ENCODE assay signal across 9 cellular contexts in genomic region chr22:20268289-20268349, GRCh38. TPM values are rescaled to one million over a fixed set of nuclear protein-coding genes. Genes with fewer than 3 reads are reported as not detected.
DNase-seq lines count a peak whose midpoint lies in the region; ATAC-seq, FAIRE-seq and TF ChIP-seq lines count a peak whose summit lies in the region.
"Had no signal": no experiment of that assay in that cellular context is flagged by ENCODE, and none has a peak within 500 bp of the region (broad histone marks: within the 10 kb centered on the region; RNA-seq: fewer than 3 reads in every experiment).

Gene RTN4R, minus strand, starts transcription at chr22:20268318. Its CDS starts 226 bp downstream, at chr22:20268092.

- peak within 1 kb of the TSS in 2 of 3 experiments; percentile 16 to 50; a peak in 3 of 6 replicates for H3K4me3 ChIP-seq in HepG2 (replicated peaks in 1 of 3; ENCODE audit: insufficient read depth in 1 of 3, low read depth in 2 of 3, low read length in 3 of 3)

- in situ Hi-C loops in HepG2 (cut with HindIII; ENCODE audit: extremely low pct_ligation_motif_present, low pct_unique_long_range_greater_than_20kb), result no loop called here

- no peak for TF ChIP-seq EP300 in HepG2 (IDR thresholded peaks at IDR 0.05; ENCODE audit: low read depth in 2 of 2, low read length in 2 of 2)
- no peak for TF ChIP-seq EP300 in HepG2 (CRISPR knock-in tag; IDR thresholded peaks at IDR 0.05; ENCODE audit: borderline replicate concordance)

- peaks cover 7% of the 10 kb centered on the region for H3K27me3 Mint-ChIP-seq in T-helper 1 cell treated with Interleukin-12 subunit alpha and Interleukin-12 subunit beta and Interleukin-4 antibody, amounts not matched to agents 30 μg/mL and 1 μg/mL, for 36 hours (ENCODE audit: low read depth)
- no peaks in the 10 kb centered on the region for H3K27me3 Mint-ChIP-seq in activated naive CD8-positive, alpha-beta T cell treated with anti-CD3 and anti-CD28 coated beads for 36 hours

- peaks cover 2% of the 10 kb centered on the region for H3K4me1 Mint-ChIP-seq in T-helper 1 cell treated with Interleukin-12 subunit alpha and Interleukin-12 subunit beta and Interleukin-4 antibody, amounts not matched to agents 30 μg/mL and 1 μg/mL, for 36 hours (ENCODE audit: low read depth)
- H3K4me1 Mint-ChIP-seq in activated naive CD8-positive, alpha-beta T cell treated with anti-CD3 and anti-CD28 coated beads for 36 hours, result peaks cover 5% of the 10 kb centered on the region

- H3K4me1 ChIP-seq in HepG2 (ENCODE audit: insufficient read depth, low read length), result peaks cover 18% of the 10 kb centered on the region

- H3K9me3 Mint-ChIP-seq in T-helper 1 cell treated with Interleukin-12 subunit alpha and Interleukin-12 subunit beta and Interleukin-4 antibody, amounts not matched to agents 30 μg/mL and 1 μg/mL, for 36 hours, result no peaks in the 10 kb centered on the region
- H3K9me3 Mint-ChIP-seq in activated naive CD8-positive, alpha-beta T cell treated with anti-CD3 and anti-CD28 coated beads for 36 hours, result no peaks in the 10 kb centered on the region

- H3K4me2 ChIP-seq in HepG2 (ENCODE audit: low read depth, low read length), result peak within 1 kb of the TSS; percentile 51

- DNase-seq in T-helper 1 cell (no peak), HepG2 (ENCODE audit: low spot score) (no peak), DMS79 (lab: John Stamatoyannopoulos, UW) (no peak), erythroblast (lab: John Stamatoyannopoulos, UW) (no peak)
- no peak for DNase-seq in activated naive CD8-positive, alpha-beta T cell treated with anti-CD3 and anti-CD28 coated beads for 36 hours
- no peak for DNase-seq in activated effector memory CD4-positive, alpha-beta T cell treated with Interleukin-2 at 50 U/mL for 16 hours
- DNase-seq: NCI-H226 had no signal

- no peak within 1 kb of the TSS for H3K9ac ChIP-seq in HepG2 (ENCODE audit: insufficient read depth, low read depth, low read length)

- POLR2A ChIA-PET in HepG2 (lab: Yijun Ruan, JAX), result no interaction called here

- H4K20me1 ChIP-seq in HepG2 (ENCODE audit: insufficient read depth, low read length), result no peaks in the 10 kb centered on the region

- no peak for TF ChIP-seq POLR2A in HepG2 (IDR thresholded peaks at IDR 0.05; ENCODE audit: insufficient read depth in 1 of 2, low read depth in 2 of 2, low read length in 2 of 2)
- TF ChIP-seq POLR2A in erythroblast (IDR thresholded peaks at IDR 0.05; ENCODE audit: low read length), result no peak

- no CpG with 5 or more reads among the region's 12 CpGs for WGBS in HepG2 (ENCODE audit: low lambda C conversion rate)

- H3K36me3 ChIP-seq in HepG2 (replicated peaks in 1 of 2; ENCODE audit: control insufficient read depth in 1 of 2, insufficient read depth in 2 of 2, low read length in 2 of 2), result no peaks in the 10 kb centered on the region

- H3K4me3 Mint-ChIP-seq in T-helper 1 cell treated with Interleukin-12 subunit alpha and Interleukin-12 subunit beta and Interleukin-4 antibody, amounts not matched to agents 30 μg/mL and 1 μg/mL, for 36 hours, result peak within 1 kb of the TSS; percentile 66
- peak within 1 kb of the TSS; percentile 72 for H3K4me3 Mint-ChIP-seq in activated naive CD8-positive, alpha-beta T cell treated with anti-CD3 and anti-CD28 coated beads for 36 hours

- no peak within 1 kb of the TSS for H3K27ac Mint-ChIP-seq in T-helper 1 cell treated with Interleukin-12 subunit alpha and Interleukin-12 subunit beta and Interleukin-4 antibody, amounts not matched to agents 30 μg/mL and 1 μg/mL, for 36 hours
- peak within 1 kb of the TSS; percentile 45 for H3K27ac Mint-ChIP-seq in activated naive CD8-positive, alpha-beta T cell treated with anti-CD3 and anti-CD28 coated beads for 36 hours

- intact Hi-C loops in HepG2 (cut with micrococcal nuclease; ENCODE audit: unreplicated experiment), result loop anchor here (10.0 kb wide), 1 partner anchor 923 kb away; no protein-coding TSS in a partner anchor

- no peaks in the 10 kb centered on the region for H3K9me3 ChIP-seq in HepG2 (ENCODE audit: low read length)

- BruUV-seq in HepG2 (replicated peaks; lab: Mats Ljungman, UMichigan), result no TSS peak

- no peaks in the 10 kb centered on the region for H3K79me2 ChIP-seq in HepG2 (ENCODE audit: insufficient read depth, low read length)

- no peak for FAIRE-seq in HepG2 (lab: Jason Lieb, UNC)

- CTCF ChIA-PET in HepG2 (lab: Yijun Ruan, JAX; ENCODE audit: low intra/inter-chr PET ratio, low total read pairs), result interaction anchor here (1.2 kb wide), 1 partner anchor 111 kb away, joined by 3 read pairs; no protein-coding TSS in a partner anchor

- H3K27ac ChIP-seq in HepG2 (ENCODE audit: extremely low read length, insufficient read depth, low read length) (no peak within 1 kb of the TSS), temporal lobe (ENCODE audit: low read depth, low read length) (peak within 1 kb of the TSS; percentile 80)

- H3K27me3 ChIP-seq in HepG2 (ENCODE audit: control insufficient read depth in 1 of 2, insufficient read depth in 2 of 2, low read length in 2 of 2), result peaks cover 9 to 55% of the 10 kb centered on the region in 2 experiments

- H3K36me3 Mint-ChIP-seq in T-helper 1 cell treated with Interleukin-12 subunit alpha and Interleukin-12 subunit beta and Interleukin-4 antibody, amounts not matched to agents 30 μg/mL and 1 μg/mL, for 36 hours (ENCODE audit: low read depth), result no peaks in the 10 kb centered on the region
- H3K36me3 Mint-ChIP-seq in activated naive CD8-positive, alpha-beta T cell treated with anti-CD3 and anti-CD28 coated beads for 36 hours, result no peaks in the 10 kb centered on the region

- no peak for ATAC-seq in HepG2

- no peak for TF ChIP-seq RAD21 in HepG2 (CRISPR knock-in tag; IDR thresholded peaks at IDR 0.05)

- no peak for TF ChIP-seq CTCF in HepG2 (CRISPR knock-in tag; IDR thresholded peaks at IDR 0.05)

- H2AFZ ChIP-seq in HepG2 (ENCODE audit: low read length), result no peak within 1 kb of the TSS

TF ChIP-seq in HepG2, 621 proteins besides CTCF, POLR2A, EP300 and RAD21:
- no peak for TF ChIP-seq TEF (CRISPR knock-in tag; IDR thresholded peaks at IDR 0.05)
- TF ChIP-seq MEIS2 (CRISPR knock-in tag; IDR thresholded peaks at IDR 0.05), result no peak
- no peak for TF ChIP-seq HNRNPUL1 (IDR thresholded peaks at IDR 0.05; ENCODE audit: low read depth, low read length)
- TF ChIP-seq MAFK (conservative IDR thresholded peaks at IDR 0.05 in 1 of 2, IDR thresholded peaks at IDR 0.05 in 1 of 2; ENCODE audit: low read length in 2 of 2), result no peak
- TF ChIP-seq IRF1 (CRISPR knock-in tag; IDR thresholded peaks at IDR 0.05; ENCODE audit: low read depth), result no peak
- TF ChIP-seq ZBTB42 (CRISPR knock-in tag; IDR thresholded peaks at IDR 0.05), result no peak
- no peak for TF ChIP-seq SMAD9 (CRISPR knock-in tag; IDR thresholded peaks at IDR 0.05)

RNA-seq across cellular contexts. Expression of gene RTN4R, which starts in this region (rescaled TPM):
- 1 to 10 TPM; 3.2 to 3.5 TPM for total RNA-seq in activated naive CD8-positive, alpha-beta T cell treated with anti-CD3 and anti-CD28 coated beads for 36 hours
- total RNA-seq in HepG2 (2016; rRNA removed; fragmentation: Illumina TruSeq; extraction: Trizol), result 0.11 and 0.22 TPM in 2 replicates
- 0.20 and 0.35 TPM in 2 replicates for total RNA-seq in HepG2 (2016; cell fraction: cytosol; rRNA removed; fragmentation: Illumina TruSeq; extraction: Trizol; ENCODE audit: low read depth)
- total RNA-seq in HepG2 (2016; cell fraction: insoluble cytoplasmic fraction; rRNA removed; fragmentation: Illumina TruSeq; extraction: Trizol), result 0.10 and 0.35 TPM in 2 replicates
- total RNA-seq in HepG2 (2016; cell fraction: membrane; rRNA removed; fragmentation: Illumina TruSeq; extraction: Trizol), result 0.49 and 0.93 TPM in 2 replicates
- 0.65 TPM in 1 of 2 replicates, not detected in the other for total RNA-seq in HepG2 (2016; cell fraction: nucleus; rRNA removed; fragmentation: Illumina TruSeq; extraction: Trizol)
- polyA plus RNA-seq in HepG2 (2011; rRNA removed), result 0.54 and 0.77 TPM in 2 replicates
- polyA plus RNA-seq in HepG2 (2011; cell fraction: cytosol; rRNA removed), result 0.36 and 1.4 TPM in 2 replicates
- 0.54 and 1.4 TPM in 2 replicates for polyA plus RNA-seq in HepG2 (2011; cell fraction: nucleus; rRNA removed)
- polyA plus RNA-seq in HepG2 (2012), result 0.07 and 0.17 TPM in 2 replicates
- 0.42 and 0.51 TPM in 2 replicates for polyA plus RNA-seq in HepG2 (2016; cell fraction: cytosol; fragmentation: Illumina TruSeq; extraction: Trizol; ENCODE audit: low read depth)
- polyA plus RNA-seq in HepG2 (2016; cell fraction: insoluble cytoplasmic fraction; fragmentation: Illumina TruSeq; extraction: Trizol; ENCODE audit: low read depth), result 0.57 and 0.67 TPM in 2 replicates
- 0.86 and 1.3 TPM in 2 replicates for polyA plus RNA-seq in HepG2 (2016; cell fraction: membrane; fragmentation: Illumina TruSeq; extraction: Trizol; ENCODE audit: low read depth)
- 0.70 and 1.5 TPM in 2 replicates for polyA plus RNA-seq in HepG2 (2016; cell fraction: nucleus; fragmentation: Illumina TruSeq; extraction: Trizol; ENCODE audit: insufficient read depth, low read depth)
- 2.3 and 4.0 TPM in 2 replicates for polyA minus RNA-seq in HepG2 (2011; rRNA and poly(A)+ RNA removed; ENCODE audit: low replicate concordance)
- 0.99 and 1.4 TPM in 2 replicates for polyA minus RNA-seq in HepG2 (2011; cell fraction: cytosol; rRNA and poly(A)+ RNA removed)
- polyA minus RNA-seq in HepG2 (2011; cell fraction: nucleus; rRNA and poly(A)+ RNA removed), result not detected in 2 replicates
- 7.6 TPM for total RNA-seq in temporal lobe
